Comparison of ENCODE assay signal across 22 cellular contexts in genomic region chr3:2645001-2645400, GRCh38.
"Had no signal": no experiment of that assay in that cellular context is flagged by ENCODE, and none has a peak within 500 bp of the region (broad histone marks: within the 10 kb centered on the region; RNA-seq: fewer than 3 reads in every experiment).

No MANE protein-coding gene starts in this region.

- H3K4me3 ChIP-seq: colonic mucosa, coronary artery, dorsolateral prefrontal cortex, esophagus muscularis mucosa, esophagus squamous epithelium, gastrocnemius medialis, gastroesophageal sphincter, heart left ventricle, heart right ventricle had no signal

- H3K27ac ChIP-seq: colonic mucosa, coronary artery, dorsolateral prefrontal cortex, epithelial cell of prostate, esophagus muscularis mucosa, esophagus squamous epithelium, foreskin keratinocyte, gastrocnemius medialis, gastroesophageal sphincter, heart left ventricle, heart right ventricle had no signal

- H3K27me3 ChIP-seq: colonic mucosa, dorsolateral prefrontal cortex, esophagus muscularis mucosa, esophagus squamous epithelium, foreskin keratinocyte, gastrocnemius medialis, gastroesophageal sphincter, heart left ventricle, heart right ventricle had no signal

- DNase-seq: colonic mucosa; cortex of kidney; dermis blood vessel endothelial cell; dorsolateral prefrontal cortex; effector CD4-positive, alpha-beta T cell; effector CD8-positive, alpha-beta T cell; effector memory CD4-positive, alpha-beta T cell; effector memory CD8-positive, alpha-beta T cell; endodermal cell; esophagus squamous epithelium; foreskin fibroblast; foreskin keratinocyte; foreskin melanocyte; gastrocnemius medialis; glutamatergic neuron; head of caudate nucleus; heart left ventricle; heart right ventricle had no signal

- H3K9me3 ChIP-seq: colonic mucosa, esophagus squamous epithelium, gastrocnemius medialis had no signal

- H3K36me3 ChIP-seq: colonic mucosa, esophagus muscularis mucosa, esophagus squamous epithelium, gastrocnemius medialis, gastroesophageal sphincter, heart left ventricle, heart right ventricle had no signal
